24 cellular contexts compared by ENCODE assay signal in the genomic region with DNA sequence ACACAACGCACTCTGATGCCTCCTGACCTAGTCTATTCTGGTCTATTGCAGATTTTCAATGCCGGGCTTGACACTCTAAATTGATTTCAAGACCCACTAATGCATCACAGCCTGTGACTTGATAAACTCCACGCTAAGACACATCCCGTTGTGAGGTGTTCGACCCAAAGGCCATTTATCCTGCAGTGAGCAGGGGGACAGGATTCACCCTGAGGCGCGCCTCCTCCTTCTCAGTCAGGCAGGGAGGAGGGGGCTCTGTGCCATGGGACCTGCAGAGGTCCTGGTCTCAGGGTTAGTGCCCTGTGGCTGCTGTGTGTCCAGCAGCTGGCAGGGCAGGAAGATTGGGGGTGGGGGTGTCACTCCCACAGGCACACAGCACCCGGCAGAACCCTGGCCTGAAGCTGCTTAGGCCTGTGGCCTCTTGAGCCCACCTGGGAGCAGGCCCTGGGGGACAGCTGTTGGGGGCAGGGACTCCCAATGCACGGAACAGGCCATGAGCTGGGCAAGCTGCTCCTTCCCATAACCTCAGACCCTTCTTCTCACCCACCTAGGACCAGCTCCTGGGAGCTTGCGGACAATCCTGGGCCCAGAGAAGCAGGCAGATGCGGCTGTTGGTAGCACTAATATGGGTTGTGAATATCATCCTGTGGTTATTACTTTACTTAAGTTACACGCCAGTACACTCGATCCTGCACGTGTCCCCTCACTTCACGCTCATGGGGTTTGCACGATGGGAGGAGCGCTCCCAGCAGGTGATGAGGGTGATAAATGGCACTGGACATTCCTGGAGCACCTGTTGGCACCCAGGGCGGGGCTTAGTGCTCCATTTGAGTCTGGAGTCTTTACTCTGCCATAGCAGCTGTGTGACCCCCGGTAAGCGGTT.
"Had no signal": no experiment of that assay in that cellular context is flagged by ENCODE, and none has a peak within 500 bp of the region (broad histone marks: within the 10 kb centered on the region; RNA-seq: fewer than 3 reads in every experiment).

No MANE protein-coding gene starts in this region.

- H3K36me3 Mint-ChIP-seq: activated naive CD8-positive, alpha-beta T cell; IgD-negative memory B cell; WTC11 had no signal

- H3K9me3 Mint-ChIP-seq: activated naive CD4-positive, alpha-beta T cell treated with anti-CD3 and anti-CD28 coated beads for 36 hours; IgD-negative memory B cell; WTC11 had no signal

- H3K27ac ChIP-seq: brain microvascular endothelial cell, Peyer's patch, RWPE1 had no signal

- H3K4me3 ChIP-seq: Peyer's patch had no signal

- DNase-seq: activated CD4-positive, alpha-beta T cell treated with anti-CD3 and anti-CD28 coated beads for 48 hours; activated CD4-positive, alpha-beta T cell treated with anti-CD3 and anti-CD28 coated beads, Interleukin-2, amount 50 U/mL, for 4 hours; activated CD4-positive, CD25-positive, alpha-beta regulatory T cell treated with anti-CD3 and anti-CD28 coated beads, Interleukin-2, amount 50 U/mL, for 72 hours; activated CD8-positive, alpha-beta T cell treated with anti-CD3 and anti-CD28 coated beads, Interleukin-2, amount 10 ng/mL, durations not matched to agents 7 days and 5 days; activated gamma-delta T cell; activated naive CD4-positive, alpha-beta T cell treated with anti-CD3 and anti-CD28 coated beads for 36 hours; activated T-cell treated with anti-CD3 and anti-CD28 coated beads, Interleukin-2, amount 50 U/mL, for 1 hour; amygdala; brain microvascular endothelial cell; KG1; NCI-H1048; NCI-H146; NCI-H187 treated with DMSO at 0.1 percent for 48 hours; NCI-H2081 treated with DMSO at 0.1 percent for 48 hours; NCI-H446; NCI-H524; Peyer's patch; SHP77; T-helper 17 cell; T-helper 9 cell had no signal

- H3K4me1 ChIP-seq: Peyer's patch had no signal

- H3K4me3 Mint-ChIP-seq: activated CD8-positive, alpha-beta T cell treated with anti-CD3 and anti-CD28 coated beads, Interleukin-2, amount 10 ng/mL, durations not matched to agents 7 days and 5 days; activated naive CD4-positive, alpha-beta T cell treated with anti-CD3 and anti-CD28 coated beads for 36 hours; activated naive CD8-positive, alpha-beta T cell; T-helper 17 cell; WTC11 had no signal

- H3K27ac Mint-ChIP-seq: activated CD8-positive, alpha-beta T cell treated with anti-CD3 and anti-CD28 coated beads, Interleukin-2, amount 10 ng/mL, durations not matched to agents 7 days and 5 days; activated naive CD4-positive, alpha-beta T cell treated with anti-CD3 and anti-CD28 coated beads for 36 hours; activated naive CD8-positive, alpha-beta T cell; IgD-negative memory B cell; T-helper 17 cell; WTC11 had no signal

- H3K9me3 ChIP-seq: Peyer's patch had no signal

- H3K27me3 ChIP-seq: brain microvascular endothelial cell, Peyer's patch had no signal

- H3K4me1 Mint-ChIP-seq: WTC11 had no signal

- H3K36me3 ChIP-seq: brain microvascular endothelial cell, Peyer's patch had no signal
